In genomic region chr11:62401781-62402180, GRCh38 we compare ENCODE assay signal across 13 cellular contexts. TPM values are rescaled to one million over a fixed set of nuclear protein-coding genes. Genes with fewer than 3 reads are reported as not detected.
DNase-seq lines count a peak whose midpoint lies in the region; ATAC-seq and TF ChIP-seq lines count a peak whose summit lies in the region.
"Had no signal": no experiment of that assay in that cellular context is flagged by ENCODE, and none has a peak within 500 bp of the region (broad histone marks: within the 10 kb centered on the region; RNA-seq: fewer than 3 reads in every experiment).

No MANE protein-coding gene starts in this region.

- no peaks in the 10 kb centered on the region for H3K9me3 Mint-ChIP-seq in activated CD8-positive, alpha-beta T cell treated with anti-CD3 and anti-CD28 coated beads, Interleukin-2, amount 10 ng/mL, durations not matched to agents 7 days and 5 days (ENCODE audit: insufficient read depth)

- CTCF ChIA-PET in activated CD8-positive, alpha-beta T cell treated with anti-CD3 and anti-CD28 coated beads, Interleukin-2, amount 10 ng/mL, durations not matched to agents 7 days and 5 days (lab: Charles Lee) = interaction anchor here (0.8 to 4.1 kb wide), 8 partner anchors 9 to 155 kb away, joined by 3 to 29 read pairs (median 4); no protein-coding TSS in a partner anchor

- H3F3A ChIP-seq in GM23248 (ENCODE audit: insufficient read depth) = peaks cover 16% of the 10 kb centered on the region

- intact Hi-C loops in left ventricle myocardium inferior (cut with micrococcal nuclease) (no loop called here), spleen (cut with DNase I; ENCODE audit: low total_unique reads) (no loop called here)

- H4K20me1 ChIP-seq in GM23248 (ENCODE audit: insufficient read depth) = no peaks in the 10 kb centered on the region

- H3K4me3 ChIP-seq in GM23248 (peak overlapping the region; percentile 20; the same call in 1 of the 2 replicates), left ventricle myocardium inferior (peak overlapping the region; percentile 14), spleen (peak overlapping the region in 1 of 8 donors; percentile 35)

- H3K9me3 ChIP-seq in GM23248 (ENCODE audit: low read depth) = no peaks in the 10 kb centered on the region
- H3K9me3 ChIP-seq in left ventricle myocardium inferior (replicated peaks) = no peaks in the 10 kb centered on the region
- no peaks in the 10 kb centered on the region for H3K9me3 ChIP-seq in spleen

- no peak for ATAC-seq in activated CD8-positive, alpha-beta T cell treated with anti-CD3 and anti-CD28 coated beads, Interleukin-2, amount 10 ng/mL, durations not matched to agents 7 days and 5 days
- ATAC-seq in GM18909 (IDR thresholded peaks at IDR 0.05; ENCODE audit: poor library complexity, unreplicated experiment) (no peak), HG03039 (IDR thresholded peaks at IDR 0.05; ENCODE audit: unreplicated experiment) (no peak), HG03342 (IDR thresholded peaks at IDR 0.05; ENCODE audit: unreplicated experiment) (no peak)

- H3K27ac ChIP-seq in GM23248 = peak overlapping the region; percentile 33; the same call in 1 of the 2 replicates
- H3K27ac ChIP-seq in left ventricle myocardium inferior (replicated peaks) = peak overlapping the region; percentile 74
- H3K27ac ChIP-seq in spleen = peak overlapping the region in 6 of 8 donors; percentile 35 to 77 (median 68)

- H3K4me3 Mint-ChIP-seq in activated CD8-positive, alpha-beta T cell treated with anti-CD3 and anti-CD28 coated beads, Interleukin-2, amount 10 ng/mL, durations not matched to agents 7 days and 5 days = peak overlapping the region; percentile 70

- H3K9me2 ChIP-seq in GM23248 (ENCODE audit: insufficient read depth) = no peaks in the 10 kb centered on the region

- H3K36me3 Mint-ChIP-seq in activated CD8-positive, alpha-beta T cell treated with anti-CD3 and anti-CD28 coated beads, Interleukin-2, amount 10 ng/mL, durations not matched to agents 7 days and 5 days (ENCODE audit: low read depth) = no peaks in the 10 kb centered on the region

- in situ Hi-C loops in GM23248 (cut with MboI) = no loop called here

- H3K4me1 ChIP-seq in GM23248 (ENCODE audit: insufficient read depth) = peaks cover 49% of the 10 kb centered on the region
- H3K4me1 ChIP-seq in left ventricle myocardium inferior = peaks cover 60% of the 10 kb centered on the region
- H3K4me1 ChIP-seq in spleen = peaks cover 10 to 59% (median 35%) of the 10 kb centered on the region in 6 donors

- 28 to 30% methylated on average over 6 of the region's 6 CpGs for WGBS in GM23248 (ENCODE audit: low coverage in 1 of 2, low lambda C conversion rate in 2 of 2, missing lambda C conversion rate in 2 of 2), 2 experiments
- WGBS in spleen, 5 donors = 59 to 75% (median 63%) methylated on average over 6 of the region's 6 CpGs

- DNase-seq in GM23248 (peak; percentile 51), left ventricle myocardium inferior (no peak), spleen (peak; percentile 64), NCI-H187 (lab: John Stamatoyannopoulos, UW) (no peak)
- DNase-seq in activated CD8-positive, alpha-beta T cell treated with anti-CD3 and anti-CD28 coated beads, Interleukin-2, amount 10 ng/mL, durations not matched to agents 7 days and 5 days = no peak
- DNase-seq: HCEC 1CT, NCI-H1930 had no signal

- POLR2A ChIA-PET in activated CD8-positive, alpha-beta T cell treated with anti-CD3 and anti-CD28 coated beads, Interleukin-2, amount 10 ng/mL, durations not matched to agents 7 days and 5 days (lab: Charles Lee) = interaction anchor here (0.6 to 1.7 kb wide), 6 partner anchors 9 to 440 kb away, joined by 3 to 4 read pairs (median 3); no protein-coding TSS in a partner anchor

- H3K4me2 ChIP-seq in GM23248 (ENCODE audit: unreplicated experiment) = peak overlapping the region; percentile 56

- H3K4me1 Mint-ChIP-seq in activated CD8-positive, alpha-beta T cell treated with anti-CD3 and anti-CD28 coated beads, Interleukin-2, amount 10 ng/mL, durations not matched to agents 7 days and 5 days (ENCODE audit: low read depth) = peaks cover 51% of the 10 kb centered on the region

- H3K36me3 ChIP-seq in GM23248 (ENCODE audit: low read depth) (no peaks in the 10 kb centered on the region), left ventricle myocardium inferior (no peaks in the 10 kb centered on the region), spleen (no peaks in the 10 kb centered on the region)

- no peak for TF ChIP-seq CTCF in left ventricle myocardium inferior (IDR thresholded peaks at IDR 0.05; ENCODE audit: borderline replicate concordance)
- no peak for TF ChIP-seq CTCF in spleen (IDR thresholded peaks at IDR 0.05 in 8 of 11, conservative IDR thresholded peaks at IDR 0.05 in 3 of 11)

- peak overlapping the region; percentile 69 for H2AFZ ChIP-seq in GM23248

- peaks cover 2% of the 10 kb centered on the region for H3K27me3 Mint-ChIP-seq in activated CD8-positive, alpha-beta T cell treated with anti-CD3 and anti-CD28 coated beads, Interleukin-2, amount 10 ng/mL, durations not matched to agents 7 days and 5 days (ENCODE audit: low read depth)

- H3K79me2 ChIP-seq in GM23248 (ENCODE audit: insufficient read depth) = no peaks in the 10 kb centered on the region

- TF ChIP-seq POLR2A in spleen (IDR thresholded peaks at IDR 0.05) = no peak

- H3K27ac Mint-ChIP-seq in activated CD8-positive, alpha-beta T cell treated with anti-CD3 and anti-CD28 coated beads, Interleukin-2, amount 10 ng/mL, durations not matched to agents 7 days and 5 days = peak overlapping the region; percentile 91

- peak overlapping the region; percentile 51 for H3K9ac ChIP-seq in GM23248

- no peaks in the 10 kb centered on the region for H3K27me3 ChIP-seq in GM23248 (replicated peaks; ENCODE audit: insufficient read depth)
- H3K27me3 ChIP-seq in left ventricle myocardium inferior (ENCODE audit: low read depth) = no peaks in the 10 kb centered on the region
- no peaks in the 10 kb centered on the region for H3K27me3 ChIP-seq in spleen (replicated peaks in 1 of 7)

RNA-seq across cellular contexts. Expression of gene SCGB1A1, which starts 17.1 kb away (rescaled TPM):
- total RNA-seq in GM23248 (2014; rRNA removed; shearing (Covaris generic)) = not detected in 2 replicates
- not detected in 2 replicates for polyA plus RNA-seq in GM23248 (2016; fragmentation: Nextera tagmentation; extraction: Ambion mirVana)
- total RNA-seq in activated CD8-positive, alpha-beta T cell treated with anti-CD3 and anti-CD28 coated beads, Interleukin-2, amount 10 ng/mL, durations not matched to agents 7 days and 5 days = not detected
- total RNA-seq in left ventricle myocardium inferior = not detected
- not detected for total RNA-seq in spleen
- under 1 TPM in 1 of 3 donors, not detected in 2; 0.35 TPM for polyA plus RNA-seq in spleen
- total RNA-seq: Daoy, frontal cortex, myocyte had no signal

Comparison
In these comparisons a context has a peak if more than half of its experiments do, and no peak if none do; other contexts are left out.
1. DNase-seq: peak in GM23248 (single experiment) and spleen (single experiment); none in activated CD8-positive, alpha-beta T cell treated with anti-CD3 and anti-CD28 coated beads, Interleukin-2, amount 10 ng/mL, durations not matched to agents 7 days and 5 days (single experiment), left ventricle myocardium inferior (single experiment) and NCI-H187 (0 of 2).
2. Peak in every context shown above with its lines, with median percentiles within 50 percentile points of each other: H3K27ac ChIP-seq.